15 cellular contexts compared by ENCODE assay signal in the genomic region with DNA sequence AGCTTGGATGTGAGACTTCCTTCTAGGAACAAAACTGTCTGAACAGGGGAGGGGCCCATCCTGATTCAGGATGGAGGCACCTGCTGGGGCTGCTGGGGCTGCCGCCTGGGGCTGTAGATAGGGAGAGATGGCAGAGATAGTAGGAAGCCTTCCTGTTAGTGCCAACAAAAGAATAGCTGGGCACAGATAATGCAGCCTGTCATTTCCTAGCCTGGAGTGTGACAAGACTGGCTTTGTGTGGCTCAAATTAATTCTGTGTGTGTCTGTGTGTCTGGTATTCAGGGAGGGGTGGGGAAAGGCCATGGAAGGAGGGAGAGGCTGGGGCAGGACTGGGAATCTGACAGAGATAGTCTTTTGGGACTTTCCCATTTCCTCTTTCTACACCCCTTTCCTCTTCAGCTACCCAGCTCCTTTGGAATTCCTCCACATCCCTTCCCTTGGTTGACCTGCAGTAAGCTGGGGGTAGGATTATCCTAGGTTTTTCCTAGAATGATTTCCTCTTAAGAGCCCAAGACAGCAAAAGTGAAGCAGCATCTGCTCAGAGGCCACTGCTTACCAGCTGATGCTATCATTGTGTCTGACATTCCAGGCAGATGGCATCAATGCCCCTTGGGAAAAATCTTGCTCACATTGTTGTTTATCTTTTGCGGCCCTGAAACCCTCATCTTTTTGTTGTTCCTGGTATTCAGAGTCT.
A peak's percentile ranks its signal among the peaks of the same experiment; 100 is the strongest.
DNase-seq lines count a peak whose midpoint lies in the region; ATAC-seq and TF ChIP-seq lines count a peak whose summit lies in the region.
"Had no signal": no experiment of that assay in that cellular context is flagged by ENCODE, and none has a peak within 500 bp of the region (broad histone marks: within the 10 kb centered on the region; RNA-seq: fewer than 3 reads in every experiment).

No MANE protein-coding gene starts in this region.

- H3K9me3 ChIP-seq in A673 (ENCODE audit: low read depth, low read length, poor library complexity, severe bottlenecking) (no peaks in the 10 kb centered on the region), left ventricle myocardium inferior (replicated peaks) (no peaks in the 10 kb centered on the region)
- H3K9me3 ChIP-seq: A549, MG63 had no signal

- BruUV-seq in A673 (replicated peaks; lab: Mats Ljungman, UMichigan) = no TSS peak

- POLR2A ChIA-PET in A673 (lab: Charles Lee; ENCODE audit: low non-redundant PET) = no interaction called here

- intact Hi-C loops in A673 (cut with micrococcal nuclease; ENCODE audit: unreplicated experiment) (no loop called here), left ventricle myocardium inferior (cut with micrococcal nuclease) (no loop called here)

- H3K4me3 ChIP-seq in A673 (ENCODE audit: low read depth, low read length, poor library complexity, severe bottlenecking) = no peak overlapping the region
- no peak overlapping the region for H3K4me3 ChIP-seq in left ventricle myocardium inferior
- H3K4me3 ChIP-seq: A549, MG63, SK-N-MC had no signal

- CTCF ChIA-PET in A673 (lab: Charles Lee) = no interaction called here

- H3K36me3 ChIP-seq in A673 (ENCODE audit: insufficient read depth, low read length, poor library complexity, severe bottlenecking) (no peaks in the 10 kb centered on the region), left ventricle myocardium inferior (no peaks in the 10 kb centered on the region)
- H3K36me3 ChIP-seq: MG63 had no signal

- H3K27ac ChIP-seq in A673 (ENCODE audit: low read depth, low read length, poor library complexity, severe bottlenecking) (no peak overlapping the region), caudate nucleus (ENCODE audit: low read depth, low read length) (no peak overlapping the region), left ventricle myocardium inferior (replicated peaks) (no peak overlapping the region)
- H3K27ac ChIP-seq: A549, epithelial cell of prostate, SK-N-MC had no signal

- no peak for TF ChIP-seq CTCF in A673 (conservative IDR thresholded peaks at IDR 0.05; ENCODE audit: low read depth, low read length)
- no peak for TF ChIP-seq CTCF in left ventricle myocardium inferior (IDR thresholded peaks at IDR 0.05; ENCODE audit: borderline replicate concordance)

- ATAC-seq in GM18870 (IDR thresholded peaks at IDR 0.05; ENCODE audit: unreplicated experiment) = no peak
- ATAC-seq: A549; HCT116; stimulated activated naive CD8-positive, alpha-beta T cell treated with anti-CD3 and anti-CD28 coated beads, Interleukin-15, amount 100 ng/mL, for 72 hours had no signal

- H3K4me1 ChIP-seq in A673 (ENCODE audit: insufficient read depth, low read length, poor library complexity, severe bottlenecking) = peaks cover 6% of the 10 kb centered on the region
- H3K4me1 ChIP-seq in left ventricle myocardium inferior = no peaks in the 10 kb centered on the region
- H3K4me1 ChIP-seq: A549 had no signal

- DNase-seq in A673 (ENCODE audit: low spot score) (peak; percentile 39), LHCN-M2 (ENCODE audit: low read depth) (peak; percentile 74), caudate nucleus (lab: John Stamatoyannopoulos, UW) (peak in 54 of 61 donors; percentile 2 to 82 (median 48)), midbrain (lab: John Stamatoyannopoulos, UW) (peak; percentile 68), DMS153 treated with DMSO at 0.1 percent for 48 hours (lab: John Stamatoyannopoulos, UW; ENCODE audit: unreplicated experiment) (no peak), left ventricle myocardium inferior (no peak), NCI-H2196 (lab: John Stamatoyannopoulos, UW; ENCODE audit: unreplicated experiment) (no peak)
- DNase-seq: activated naive CD4-positive, alpha-beta T cell treated with anti-CD3 and anti-CD28 coated beads, Interleukin-2, amount 10 ng/mL, durations not matched to agents 7 days and 5 days; MG63; stimulated activated naive CD8-positive, alpha-beta T cell treated with anti-CD3 and anti-CD28 coated beads, Interleukin-15, amount 100 ng/mL, for 72 hours had no signal

- H3K27me3 ChIP-seq in A673 (replicated peaks; ENCODE audit: insufficient read depth, low read depth, low read length, poor library complexity) (no peaks in the 10 kb centered on the region), left ventricle myocardium inferior (ENCODE audit: low read depth) (peaks cover 24% of the 10 kb centered on the region)
- H3K27me3 ChIP-seq: MG63 had no signal

Comparison
In these comparisons a context has a peak if more than half of its experiments do, and no peak if none do; other contexts are left out.
1. DNase-seq: peak in A673 (single experiment), LHCN-M2 (single experiment), caudate nucleus (54 of 61) and midbrain (single experiment); none in DMS153 treated with DMSO at 0.1 percent for 48 hours (single experiment), left ventricle myocardium inferior (single experiment) and NCI-H2196 (single experiment).